In the genomic region with DNA sequence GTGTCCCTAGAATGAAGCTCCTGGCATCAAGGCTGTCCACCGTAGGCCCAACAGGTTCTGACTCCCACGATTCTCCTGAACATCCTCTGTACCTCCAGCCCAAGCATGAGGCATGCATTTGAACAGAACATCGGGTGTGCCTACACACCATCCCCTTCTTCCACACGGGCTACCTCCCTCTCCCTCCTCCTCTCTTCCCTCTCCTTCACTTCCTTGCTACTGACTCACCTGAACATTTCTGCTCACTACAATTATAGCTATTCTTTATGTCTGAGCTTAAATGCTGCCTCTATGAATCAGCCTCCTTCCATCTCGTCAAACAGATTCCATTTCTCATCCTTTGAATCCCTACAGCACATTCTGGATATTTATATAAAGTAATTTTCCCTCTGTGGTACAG, we compare ENCODE assay signal across 18 cellular contexts.
DNase-seq lines count a peak whose midpoint lies in the region; ATAC-seq, FAIRE-seq and TF ChIP-seq lines count a peak whose summit lies in the region.
"Had no signal": no experiment of that assay in that cellular context is flagged by ENCODE, and none has a peak within 500 bp of the region (broad histone marks: within the 10 kb centered on the region; RNA-seq: fewer than 3 reads in every experiment).

No MANE protein-coding gene starts in this region.

- no peaks in the 10 kb centered on the region for H3K4me1 Mint-ChIP-seq in MCF 10A (ENCODE audit: insufficient read depth, unreplicated experiment)

- H3K4me3 Mint-ChIP-seq in MCF 10A (ENCODE audit: unreplicated experiment), result no peak overlapping the region

- H3K27ac Mint-ChIP-seq in MCF 10A (ENCODE audit: low read depth, unreplicated experiment), result no peak overlapping the region

- H3K27ac ChIP-seq in mammary epithelial cell (ENCODE audit: insufficient read depth, low read depth, low read length), result no peak overlapping the region
- H3K27ac ChIP-seq in foreskin keratinocyte, result no peak overlapping the region
- H3K27ac ChIP-seq in adrenal gland, result no peak overlapping the region

- WGBS in mammary epithelial cell (ENCODE audit: low coverage, missing lambda C conversion rate), result 49% methylated on average over 5 of the region's 5 CpGs
- 85 to 92% (median 89%) methylated on average over 5 of the region's 5 CpGs for WGBS in adrenal gland, 4 donors

- H3K4me3 ChIP-seq in mammary epithelial cell (replicated peaks in 1 of 3; ENCODE audit: insufficient read depth in 1 of 3, low read depth in 2 of 3, low read length in 3 of 3) (no peak overlapping the region), bronchial epithelial cell (ENCODE audit: low read depth, low read length) (no peak overlapping the region), adrenal gland (no peak overlapping the region)

- no peak overlapping the region for H3K9ac ChIP-seq in mammary epithelial cell (ENCODE audit: insufficient read depth, low read length)

- H4K20me1 ChIP-seq in mammary epithelial cell (ENCODE audit: insufficient read depth, low read length), result no peaks in the 10 kb centered on the region

- no peak for FAIRE-seq in bronchial epithelial cell (lab: Jason Lieb, UNC)
- peak; percentile 9 for FAIRE-seq in urothelium cell line (lab: Jason Lieb, UNC)
- FAIRE-seq: GM12892 had no signal

- POLR2A ChIA-PET in MCF 10A (lab: Yijun Ruan, JAX), result no interaction called here

- intact Hi-C loops in mammary epithelial cell (cut with micrococcal nuclease) (no loop called here), MCF 10A (cut with micrococcal nuclease) (no loop called here), adrenal gland (cut with DNase I) (no loop called here)

- no peaks in the 10 kb centered on the region for H3K9me3 ChIP-seq in mammary epithelial cell (replicated peaks; ENCODE audit: insufficient read depth, low read length)
- no peaks in the 10 kb centered on the region for H3K9me3 ChIP-seq in adrenal gland (replicated peaks in 1 of 3)

- peak overlapping the region; percentile 12 for H3K4me2 ChIP-seq in mammary epithelial cell (ENCODE audit: insufficient read depth, low read depth, low read length)

- H3K4me1 ChIP-seq in mammary epithelial cell (ENCODE audit: insufficient read depth, low read length) (peaks cover 10% of the 10 kb centered on the region), foreskin keratinocyte (peaks cover 5% of the 10 kb centered on the region), adrenal gland (replicated peaks in 1 of 2) (peaks cover 7 to 9% of the 10 kb centered on the region in 2 donors)

- TF ChIP-seq CTCF in mammary epithelial cell (conservative IDR thresholded peaks at IDR 0.05 in 1 of 2, IDR thresholded peaks at IDR 0.05 in 1 of 2; ENCODE audit: extremely low read depth in 1 of 2, insufficient read depth in 1 of 2, low read depth in 1 of 2, low read length in 2 of 2) (no peak), MCF 10A (IDR thresholded peaks at IDR 0.05; ENCODE audit: unreplicated experiment) (no peak), bronchial epithelial cell (IDR thresholded peaks at IDR 0.05; ENCODE audit: insufficient read depth, low read length, severe bottlenecking) (no peak), foreskin keratinocyte (conservative IDR thresholded peaks at IDR 0.05) (no peak), adrenal gland (IDR thresholded peaks at IDR 0.05) (no peak)

- ATAC-seq in foreskin keratinocyte, result peak; percentile 90
- ATAC-seq in HG02840 (IDR thresholded peaks at IDR 0.05; ENCODE audit: low FRiP score, unreplicated experiment), result no peak

- in situ Hi-C loops in mammary epithelial cell (cut with MboI; ENCODE audit: low sequenced_read_pairs in 2 of 2), result no loop called here

- TF ChIP-seq POLR2A in adrenal gland (IDR thresholded peaks at IDR 0.05), result no peak

- H3K36me3 Mint-ChIP-seq in MCF 10A (ENCODE audit: insufficient read depth, unreplicated experiment), result no peaks in the 10 kb centered on the region

- dilution Hi-C loops in mammary epithelial cell (cut with HindIII; ENCODE audit: low sequenced_read_pairs), result no loop called here

- CTCF ChIA-PET in mammary epithelial cell (lab: Charles Lee; ENCODE audit: low non-redundant PET), result no interaction called here
- CTCF ChIA-PET in MCF 10A (lab: Yijun Ruan, JAX), result interaction anchor here (0.6 kb wide), 1 partner anchor 74 kb away, joined by 5 read pairs; no protein-coding TSS in a partner anchor

- H2AFZ ChIP-seq in mammary epithelial cell (ENCODE audit: low read depth, low read length), result no peak overlapping the region

- H3K79me2 ChIP-seq in mammary epithelial cell (ENCODE audit: insufficient read depth, low read length), result no peaks in the 10 kb centered on the region

- H3K27me3 ChIP-seq in mammary epithelial cell (ENCODE audit: insufficient read depth, low read length) (no peaks in the 10 kb centered on the region), bronchial epithelial cell (ENCODE audit: control insufficient read depth, insufficient read depth, low read length) (peaks cover 1% of the 10 kb centered on the region), foreskin keratinocyte (no peaks in the 10 kb centered on the region), adrenal gland (no peaks in the 10 kb centered on the region)

- no peaks in the 10 kb centered on the region for H3K9me3 Mint-ChIP-seq in MCF 10A (ENCODE audit: unreplicated experiment)
- H3K9me3 Mint-ChIP-seq: H9 had no signal

- no peaks in the 10 kb centered on the region for H3K36me3 ChIP-seq in mammary epithelial cell (ENCODE audit: insufficient read depth, low read length)
- no peaks in the 10 kb centered on the region for H3K36me3 ChIP-seq in bronchial epithelial cell (ENCODE audit: control insufficient read depth, insufficient read depth, low read length)
- no peaks in the 10 kb centered on the region for H3K36me3 ChIP-seq in adrenal gland (replicated peaks in 1 of 2)

- DNase-seq in mammary epithelial cell (peak; percentile 68), MCF 10A (ENCODE audit: unreplicated experiment) (no peak), bronchial epithelial cell (ENCODE audit: low read depth) (peak; percentile 54), foreskin keratinocyte (peak; percentile 56 to 82), urothelium cell line (ENCODE audit: low spot score) (no peak), NCI-H524 (lab: John Stamatoyannopoulos, UW) (no peak), adrenal gland (no peak)
- DNase-seq: Calu3, GF-D8, H9, KG1, MM.1S, NCI-H2227 treated with DMSO at 0.1 percent for 48 hours, NCI-H510A, NCI-H774, SHP77 treated with DMSO at 0.1 percent for 48 hours had no signal

- BruUV-seq in mammary epithelial cell (replicated peaks; lab: Mats Ljungman, UMichigan) (no TSS peak), MCF 10A (replicated peaks; lab: Mats Ljungman, UMichigan) (no TSS peak)

- no peaks in the 10 kb centered on the region for H3K27me3 Mint-ChIP-seq in MCF 10A (ENCODE audit: insufficient read depth, unreplicated experiment)

Comparison
In these comparisons a context has a peak if more than half of its experiments do, and no peak if none do; other contexts are left out.
1. DNase-seq: peak in mammary epithelial cell (single experiment), bronchial epithelial cell (single experiment) and foreskin keratinocyte (2 of 2); none in MCF 10A (single experiment), urothelium cell line (single experiment), NCI-H524 (0 of 2) and adrenal gland (0 of 7).